ENCODE assay signal across 11 cellular contexts in the genomic region with DNA sequence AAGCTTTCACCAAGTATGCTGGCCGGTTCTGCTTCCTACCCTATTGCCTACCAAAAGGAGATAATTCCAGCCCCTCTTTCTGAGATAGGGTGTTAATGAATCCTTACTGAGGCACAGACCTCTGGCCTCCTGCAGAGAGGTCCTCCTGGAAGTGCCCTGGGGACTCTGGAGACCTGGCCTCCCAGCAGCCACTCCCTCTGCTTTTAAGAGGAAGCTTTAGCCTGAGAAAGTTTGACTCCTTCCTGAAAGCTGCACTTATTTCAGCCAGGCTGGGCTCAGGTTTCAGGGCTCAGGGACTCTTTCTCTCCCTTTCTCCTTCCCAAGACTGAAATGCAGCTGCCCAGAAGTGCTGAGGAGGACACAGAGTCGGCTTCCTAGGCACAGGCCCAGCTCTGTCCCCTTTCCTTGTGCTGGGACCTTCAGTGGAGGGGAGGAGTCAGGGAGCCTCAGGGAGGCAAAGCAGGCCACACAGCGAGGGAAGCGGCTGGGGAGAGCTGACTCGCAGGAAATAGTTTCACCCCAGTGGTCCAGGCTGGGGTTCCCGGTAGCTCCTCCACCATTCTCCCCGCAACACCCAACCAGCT.
DNase-seq lines count a peak whose midpoint lies in the region; ATAC-seq, FAIRE-seq and TF ChIP-seq lines count a peak whose summit lies in the region.
"Had no signal": no experiment of that assay in that cellular context is flagged by ENCODE, and none has a peak within 500 bp of the region (broad histone marks: within the 10 kb centered on the region; RNA-seq: fewer than 3 reads in every experiment).

No MANE protein-coding gene starts in this region.

- H3K27ac ChIP-seq in endothelial cell of umbilical vein (ENCODE audit: insufficient read depth, low read depth, low read length) (no peak overlapping the region), muscle layer of duodenum (ENCODE audit: low read length) (peak overlapping the region; percentile 14)
- H3K27ac ChIP-seq in CD4-positive, alpha-beta T cell (ENCODE audit: low read depth, low read length): no peak overlapping the region

- H3K4me1 Mint-ChIP-seq in Calu3 (ENCODE audit: low read depth, unreplicated experiment) (peaks cover 14% of the 10 kb centered on the region), Caco-2 (ENCODE audit: low read depth, unreplicated experiment) (no peaks in the 10 kb centered on the region)
- H3K4me1 Mint-ChIP-seq in activated naive CD8-positive, alpha-beta T cell treated with anti-CD3 and anti-CD28 coated beads for 36 hours: peaks cover 2% of the 10 kb centered on the region
- no peaks in the 10 kb centered on the region for H3K4me1 Mint-ChIP-seq in CD4-positive, alpha-beta T cell (ENCODE audit: low read depth)

- no peaks in the 10 kb centered on the region for H3K36me3 ChIP-seq in endothelial cell of umbilical vein (ENCODE audit: control insufficient read depth in 2 of 2, extremely low read depth in 1 of 2, insufficient read depth in 2 of 2, low read length in 2 of 2)
- no peaks in the 10 kb centered on the region for H3K36me3 ChIP-seq in muscle layer of duodenum (ENCODE audit: control insufficient read depth in 1 of 2, insufficient read depth in 2 of 2, low read length in 2 of 2)
- H3K36me3 ChIP-seq in Caco-2 (ENCODE audit: control insufficient read depth, insufficient read depth, low read length): no peaks in the 10 kb centered on the region

- H2AFZ ChIP-seq in endothelial cell of umbilical vein (ENCODE audit: low read depth, low read length): no peak overlapping the region

- dilution Hi-C loops in endothelial cell of umbilical vein (cut with MboI; ENCODE audit: extremely low pct_ligation_motif_present, low sequenced_read_pairs): no loop called here

- POLR2A ChIA-PET in endothelial cell of umbilical vein (lab: Charles Lee) (no interaction called here), Caco-2 (lab: Charles Lee) (no interaction called here)
- POLR2A ChIA-PET in CD4-positive, alpha-beta T cell (lab: Charles Lee): no interaction called here

- no peak for ATAC-seq in CD4-positive, alpha-beta T cell (ENCODE audit: poor library complexity)

- H3K4me1 ChIP-seq in endothelial cell of umbilical vein (ENCODE audit: control insufficient read depth, extremely low read depth, insufficient read depth, low read length) (peaks cover 16% of the 10 kb centered on the region), muscle layer of duodenum (ENCODE audit: control insufficient read depth in 1 of 2, insufficient read depth in 2 of 2, low read length in 2 of 2) (peaks cover 0 to 25% of the 10 kb centered on the region in 2 donors), Caco-2 (no peaks in the 10 kb centered on the region)

- H3K9me3 Mint-ChIP-seq in Calu3 (ENCODE audit: low read depth, unreplicated experiment) (peaks cover 3% of the 10 kb centered on the region), Caco-2 (ENCODE audit: unreplicated experiment) (no peaks in the 10 kb centered on the region)
- H3K9me3 Mint-ChIP-seq in activated naive CD8-positive, alpha-beta T cell treated with anti-CD3 and anti-CD28 coated beads for 36 hours: peaks cover 3% of the 10 kb centered on the region
- no peaks in the 10 kb centered on the region for H3K9me3 Mint-ChIP-seq in CD4-positive, alpha-beta T cell

- CTCF ChIA-PET in Calu3 (lab: Charles Lee) (interaction anchor here (0.8 to 1.4 kb wide), 2 partner anchors 10 to 116 kb away, joined by 3 to 7 read pairs; no protein-coding TSS in a partner anchor), endothelial cell of umbilical vein (lab: Charles Lee) (interaction anchor here (0.7 to 1.5 kb wide), 9 partner anchors 12 to 145 kb away, joined by 3 to 11 read pairs (median 4); no protein-coding TSS in a partner anchor), Caco-2 (lab: Charles Lee) (no interaction called here)
- CTCF ChIA-PET in CD4-positive, alpha-beta T cell (lab: Charles Lee): no interaction called here

- intact Hi-C loops in Calu3 (cut with micrococcal nuclease; ENCODE audit: unreplicated experiment): no loop called here
- intact Hi-C loops in endothelial cell of umbilical vein (cut with micrococcal nuclease): no loop called here
- intact Hi-C loops in Caco-2 (cut with micrococcal nuclease; ENCODE audit: unreplicated experiment): no loop called here
- intact Hi-C loops in CD4-positive, alpha-beta T cell (cut with DNase I, micrococcal nuclease): no loop called here

- H3K27me3 ChIP-seq in endothelial cell of umbilical vein (ENCODE audit: control insufficient read depth in 2 of 2, insufficient read depth in 2 of 2, low read length in 2 of 2) (no peaks in the 10 kb centered on the region), muscle layer of duodenum (ENCODE audit: low read depth, low read length) (no peaks in the 10 kb centered on the region), Caco-2 (replicated peaks; ENCODE audit: control insufficient read depth, insufficient read depth, low read length) (no peaks in the 10 kb centered on the region)
- H3K27me3 ChIP-seq in CD4-positive, alpha-beta T cell (ENCODE audit: control insufficient read depth, insufficient read depth, low read length): no peaks in the 10 kb centered on the region

- TF ChIP-seq CTCF in Calu3 (IDR thresholded peaks at IDR 0.05; ENCODE audit: unreplicated experiment) (no peak), endothelial cell of umbilical vein (IDR thresholded peaks at IDR 0.05; ENCODE audit: extremely low read depth in 1 of 2, insufficient read depth in 1 of 2, low read depth in 1 of 2, low read length in 2 of 2) (no peak), Caco-2 (IDR thresholded peaks at IDR 0.05; ENCODE audit: insufficient read depth in 1 of 2, low read depth in 1 of 2, low read length in 1 of 2, severe bottlenecking in 1 of 2, unreplicated experiment in 1 of 2) (no peak)
- TF ChIP-seq CTCF in CD4-positive, alpha-beta T cell (IDR thresholded peaks at IDR 0.05): no peak

- peaks cover 61% of the 10 kb centered on the region for H3K79me2 ChIP-seq in endothelial cell of umbilical vein (ENCODE audit: control insufficient read depth, insufficient read depth, low read length)

- peaks cover 31% of the 10 kb centered on the region for H3K27me3 Mint-ChIP-seq in Calu3 (ENCODE audit: unreplicated experiment)
- H3K27me3 Mint-ChIP-seq in Caco-2 (ENCODE audit: insufficient read depth, unreplicated experiment): peaks cover 15% of the 10 kb centered on the region
- no peaks in the 10 kb centered on the region for H3K27me3 Mint-ChIP-seq in activated naive CD8-positive, alpha-beta T cell treated with anti-CD3 and anti-CD28 coated beads for 36 hours
- H3K27me3 Mint-ChIP-seq in CD4-positive, alpha-beta T cell: peaks cover 12% of the 10 kb centered on the region

- H3K9ac ChIP-seq in endothelial cell of umbilical vein (replicated peaks; ENCODE audit: extremely low read depth, insufficient read depth, low read length): no peak overlapping the region

- H3K27ac Mint-ChIP-seq in Calu3 (ENCODE audit: unreplicated experiment) (no peak overlapping the region), Caco-2 (ENCODE audit: unreplicated experiment) (no peak overlapping the region)
- no peak overlapping the region for H3K27ac Mint-ChIP-seq in activated naive CD8-positive, alpha-beta T cell treated with anti-CD3 and anti-CD28 coated beads for 36 hours
- H3K27ac Mint-ChIP-seq in CD4-positive, alpha-beta T cell: no peak overlapping the region

- H3K36me3 Mint-ChIP-seq in Calu3 (ENCODE audit: insufficient read depth, unreplicated experiment) (no peaks in the 10 kb centered on the region), Caco-2 (ENCODE audit: insufficient read depth, unreplicated experiment) (no peaks in the 10 kb centered on the region)
- peaks cover 2% of the 10 kb centered on the region for H3K36me3 Mint-ChIP-seq in activated naive CD8-positive, alpha-beta T cell treated with anti-CD3 and anti-CD28 coated beads for 36 hours
- no peaks in the 10 kb centered on the region for H3K36me3 Mint-ChIP-seq in CD4-positive, alpha-beta T cell (ENCODE audit: low read depth)

- H3K4me3 Mint-ChIP-seq in Calu3 (ENCODE audit: low read depth, unreplicated experiment) (no peak overlapping the region), Caco-2 (ENCODE audit: unreplicated experiment) (no peak overlapping the region)
- no peak overlapping the region for H3K4me3 Mint-ChIP-seq in activated naive CD8-positive, alpha-beta T cell treated with anti-CD3 and anti-CD28 coated beads for 36 hours
- H3K4me3 Mint-ChIP-seq in CD4-positive, alpha-beta T cell: no peak overlapping the region

- no peaks in the 10 kb centered on the region for H4K20me1 ChIP-seq in endothelial cell of umbilical vein (replicated peaks; ENCODE audit: control insufficient read depth, extremely low read depth, insufficient read depth, low read length)

- H3K4me2 ChIP-seq in endothelial cell of umbilical vein (ENCODE audit: insufficient read depth, low read length): no peak overlapping the region

- H3K9me3 ChIP-seq in endothelial cell of umbilical vein (replicated peaks; ENCODE audit: control insufficient read depth, insufficient read depth, low read length) (no peaks in the 10 kb centered on the region), muscle layer of duodenum (ENCODE audit: control insufficient read depth in 1 of 2, low read length in 2 of 2) (no peaks in the 10 kb centered on the region), Caco-2 (no peaks in the 10 kb centered on the region)
- H3K9me3 ChIP-seq in CD4-positive, alpha-beta T cell (ENCODE audit: control insufficient read depth, low read length): no peaks in the 10 kb centered on the region

- H3K4me3 ChIP-seq in endothelial cell of umbilical vein (replicated peaks in 1 of 3; ENCODE audit: insufficient read depth in 1 of 3, low read depth in 1 of 3, low read length in 3 of 3) (no peak overlapping the region), muscle layer of duodenum (ENCODE audit: low read depth in 1 of 2, low read length in 2 of 2) (no peak overlapping the region), Caco-2 (ENCODE audit: low read depth, low read length) (no peak overlapping the region)

- no peaks in the 10 kb centered on the region for H3K9me1 ChIP-seq in endothelial cell of umbilical vein (replicated peaks; ENCODE audit: control insufficient read depth, extremely low read depth, insufficient read depth, low read length)

- FAIRE-seq in endothelial cell of umbilical vein (lab: Jason Lieb, UNC): peak; percentile 62
- FAIRE-seq: G401.6 had no signal

- DNase-seq in Calu3 (peak; percentile 28), NCI-H226 (peak; percentile 60), endothelial cell of umbilical vein (ENCODE audit: low read depth, low spot score) (peak; percentile 34), HPDE6-E6E7 (ENCODE audit: extremely low spot score) (no peak), Caco-2 (no peak)
- DNase-seq in activated naive CD8-positive, alpha-beta T cell treated with anti-CD3 and anti-CD28 coated beads for 36 hours: no peak
- DNase-seq in CD4-positive, alpha-beta T cell: no peak
- DNase-seq: activated CD4-positive, alpha-beta T cell treated with anti-CD3 and anti-CD28 coated beads for 4 hours; NCI-H1694 had no signal

- no peak for TF ChIP-seq POLR2A in endothelial cell of umbilical vein (IDR thresholded peaks at IDR 0.05; ENCODE audit: low read depth, low read length)

- BruUV-seq in Calu3 (replicated peaks; lab: Mats Ljungman, UMichigan) (no TSS peak), endothelial cell of umbilical vein (replicated peaks; lab: Mats Ljungman, UMichigan) (no TSS peak), Caco-2 (replicated peaks; lab: Mats Ljungman, UMichigan) (no TSS peak)

TF ChIP-seq in endothelial cell of umbilical vein, 7 proteins besides CTCF, POLR2A, EP300 and RAD21 (continues in another document):
- no peak for TF ChIP-seq EZH2 (IDR thresholded peaks at IDR 0.05; ENCODE audit: borderline replicate concordance, low read depth, low read length, severe bottlenecking)

Comparison
In these comparisons a context has a peak if more than half of its experiments do, and no peak if none do; other contexts are left out.
1. DNase-seq: peak in Calu3 (single experiment), NCI-H226 (single experiment) and endothelial cell of umbilical vein (single experiment); none in HPDE6-E6E7 (single experiment), Caco-2 (0 of 2), activated naive CD8-positive, alpha-beta T cell treated with anti-CD3 and anti-CD28 coated beads for 36 hours (single experiment) and CD4-positive, alpha-beta T cell (0 of 10).
2. CTCF ChIA-PET loops: an anchor here in Calu3 (0.8 to 1.4 kb wide) and endothelial cell of umbilical vein (0.7 to 1.5 kb wide); none called in Caco-2 and CD4-positive, alpha-beta T cell.